25 cellular contexts compared by ENCODE assay signal in the genomic region with DNA sequence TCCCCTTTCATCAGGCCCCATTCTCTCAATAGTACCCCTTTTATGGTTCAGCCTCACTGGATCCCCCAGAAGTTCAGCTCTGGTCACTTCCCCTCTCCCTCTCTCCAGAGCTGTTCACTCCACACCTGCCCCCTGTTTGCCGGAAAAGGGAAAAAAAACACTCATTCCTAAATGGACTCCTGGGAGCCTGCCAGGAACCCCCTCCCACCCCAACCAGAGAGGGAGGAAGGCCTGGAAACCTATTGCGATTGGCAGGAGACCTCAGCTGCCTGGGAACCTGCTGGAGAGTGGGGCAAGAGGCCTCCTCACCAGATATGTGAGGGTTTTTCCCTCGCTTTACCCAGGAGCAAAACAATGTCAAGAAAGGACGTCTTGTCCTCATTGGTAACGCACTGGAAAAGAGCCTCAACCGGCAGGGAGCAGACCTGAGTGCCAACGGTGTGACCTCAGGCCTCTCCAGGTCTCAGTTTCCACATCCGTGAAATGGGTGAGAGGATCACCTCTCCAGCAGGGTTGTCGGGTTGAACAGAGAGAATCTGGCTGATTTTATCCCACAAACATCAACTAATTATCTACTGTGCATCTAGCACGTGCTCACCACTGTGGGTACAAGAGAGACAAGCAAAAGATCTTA. TPM values are rescaled to one million over a fixed set of nuclear protein-coding genes. Genes with fewer than 3 reads are reported as not detected.
DNase-seq lines count a peak whose midpoint lies in the region; ATAC-seq and TF ChIP-seq lines count a peak whose summit lies in the region.
"Had no signal": no experiment of that assay in that cellular context is flagged by ENCODE, and none has a peak within 500 bp of the region (broad histone marks: within the 10 kb centered on the region; RNA-seq: fewer than 3 reads in every experiment).

No MANE protein-coding gene starts in this region.

- peaks cover 0 to 2% of the 10 kb centered on the region in 2 donors for H3K36me3 Mint-ChIP-seq in CD4-positive, alpha-beta memory T cell
- peaks cover 4% of the 10 kb centered on the region for H3K36me3 Mint-ChIP-seq in activated T-helper 17 cell treated with anti-CD3 and anti-CD28 coated beads, Interleukin-2, amount 50 U/mL, for 72 hours (ENCODE audit: low read depth)
- H3K36me3 Mint-ChIP-seq: IgD-negative memory B cell; natural killer cell treated with Interleukin-12 subunit alpha and Interleukin-12 subunit beta and Interleukin-15 and Interleukin-18, amount 100 ng/mL, for 72 hours; type B pancreatic cell had no signal

- no peak for TF ChIP-seq CTCF in BE2C (IDR thresholded peaks at IDR 0.05; ENCODE audit: low read depth, low read length)

- CTCF ChIA-PET in CD4-positive, alpha-beta memory T cell (lab: Charles Lee; ENCODE audit: partially characterized antibody): interaction anchor here (1.1 to 2.1 kb wide), 5 partner anchors 13 to 113 kb away, joined by 4 to 8 read pairs (median 5); no protein-coding TSS in a partner anchor

- POLR2A ChIA-PET in CD4-positive, alpha-beta memory T cell (lab: Charles Lee; ENCODE audit: partially characterized antibody): no interaction called here

- H3K4me1 ChIP-seq in BE2C: peaks cover 21% of the 10 kb centered on the region
- peaks cover 61% of the 10 kb centered on the region for H3K4me1 ChIP-seq in CD4-positive, alpha-beta memory T cell (ENCODE audit: insufficient read depth, low read length)

- no peaks in the 10 kb centered on the region for H3K9me3 ChIP-seq in BE2C
- H3K9me3 ChIP-seq in CD4-positive, alpha-beta memory T cell (ENCODE audit: control insufficient read depth in 1 of 2, low read length in 2 of 2): no peaks in the 10 kb centered on the region
- H3K9me3 ChIP-seq: gastroesophageal sphincter, stomach had no signal

- no peak overlapping the region for H3K27ac ChIP-seq in CD4-positive, alpha-beta memory T cell (ENCODE audit: low read depth, low read length)
- H3K27ac ChIP-seq: gastroesophageal sphincter, stomach had no signal

- no peak for ATAC-seq in activated T-helper 17 cell treated with anti-CD3 and anti-CD28 coated beads, Interleukin-2, amount 50 U/mL, for 72 hours (replicated peaks)
- no peak for ATAC-seq in GM21737 (IDR thresholded peaks at IDR 0.05; ENCODE audit: unreplicated experiment)
- ATAC-seq in GM19324 (IDR thresholded peaks at IDR 0.05; ENCODE audit: low FRiP score, unreplicated experiment): no peak
- ATAC-seq: esophagus mucosa; gastroesophageal sphincter; natural killer cell treated with Interleukin-12 subunit alpha and Interleukin-12 subunit beta and Interleukin-15 and Interleukin-18, amount 100 ng/mL, for 72 hours had no signal

- peaks cover 18 to 36% (median 20%) of the 10 kb centered on the region in 4 donors for H3K4me1 Mint-ChIP-seq in CD4-positive, alpha-beta memory T cell
- peaks cover 8% of the 10 kb centered on the region for H3K4me1 Mint-ChIP-seq in activated T-helper 17 cell treated with anti-CD3 and anti-CD28 coated beads, Interleukin-2, amount 50 U/mL, for 72 hours

- intact Hi-C loops in CD4-positive, alpha-beta memory T cell (cut with micrococcal nuclease): no loop called here

- no peak overlapping the region for H3K4me3 ChIP-seq in BE2C (ENCODE audit: low read depth, low read length)
- H3K4me3 ChIP-seq in CD4-positive, alpha-beta memory T cell (ENCODE audit: low read length in 2 of 2): no peak overlapping the region
- H3K4me3 ChIP-seq: gastroesophageal sphincter, stomach had no signal

- no peaks in the 10 kb centered on the region for H3K36me3 ChIP-seq in BE2C
- no peaks in the 10 kb centered on the region for H3K36me3 ChIP-seq in CD4-positive, alpha-beta memory T cell (ENCODE audit: insufficient read depth, low read length)
- H3K36me3 ChIP-seq: gastroesophageal sphincter, stomach had no signal

- peak overlapping the region in 2 of 8 donors; percentile 10 to 17 for H3K4me3 Mint-ChIP-seq in CD4-positive, alpha-beta memory T cell
- H3K4me3 Mint-ChIP-seq in activated T-helper 17 cell treated with anti-CD3 and anti-CD28 coated beads, Interleukin-2, amount 50 U/mL, for 72 hours: peak overlapping the region; percentile 31
- H3K4me3 Mint-ChIP-seq: activated CD4-positive, alpha-beta memory T cell treated with anti-CD3 and anti-CD28 coated beads, Interleukin-2, amount 10 ng/mL, durations not matched to agents 7 days and 5 days; activated naive CD4-positive, alpha-beta T cell treated with anti-CD3 and anti-CD28 coated beads for 36 hours; natural killer cell treated with Interleukin-12 subunit alpha and Interleukin-12 subunit beta and Interleukin-15 and Interleukin-18, amount 100 ng/mL, for 72 hours; type B pancreatic cell had no signal

- H3K27me3 ChIP-seq in BE2C: peaks cover 7% of the 10 kb centered on the region
- H3K27me3 ChIP-seq in CD4-positive, alpha-beta memory T cell (ENCODE audit: insufficient read depth, low read length): no peaks in the 10 kb centered on the region

- H3K27me3 Mint-ChIP-seq in CD4-positive, alpha-beta memory T cell: no peaks in the 10 kb centered on the region
- no peaks in the 10 kb centered on the region for H3K27me3 Mint-ChIP-seq in activated T-helper 17 cell treated with anti-CD3 and anti-CD28 coated beads, Interleukin-2, amount 50 U/mL, for 72 hours

- H3K27ac Mint-ChIP-seq in CD4-positive, alpha-beta memory T cell: peak overlapping the region in 4 of 7 donors; percentile 36 to 75 (median 62)
- H3K27ac Mint-ChIP-seq in activated T-helper 17 cell treated with anti-CD3 and anti-CD28 coated beads, Interleukin-2, amount 50 U/mL, for 72 hours: no peak overlapping the region
- H3K27ac Mint-ChIP-seq: activated CD4-positive, alpha-beta memory T cell treated with anti-CD3 and anti-CD28 coated beads, Interleukin-2, amount 10 ng/mL, durations not matched to agents 7 days and 5 days; activated naive CD4-positive, alpha-beta T cell treated with anti-CD3 and anti-CD28 coated beads for 36 hours; natural killer cell treated with Interleukin-12 subunit alpha and Interleukin-12 subunit beta and Interleukin-15 and Interleukin-18, amount 100 ng/mL, for 72 hours; progenitor cell of endocrine pancreas; type B pancreatic cell had no signal

- DNase-seq in BE2C (peak; percentile 65), NCI-H1105 treated with DMSO at 0.1 percent for 48 hours (lab: John Stamatoyannopoulos, UW) (peak; percentile 59), SW 1271 (lab: John Stamatoyannopoulos, UW) (no peak), DMS 273 treated with DMSO at 0.1 percent for 48 hours (lab: John Stamatoyannopoulos, UW) (no peak)
- no peak for DNase-seq in CD4-positive, alpha-beta memory T cell
- DNase-seq: activated CD4-positive, alpha-beta memory T cell treated with anti-CD3 and anti-CD28 coated beads, Interleukin-2, amount 10 ng/mL, durations not matched to agents 7 days and 5 days; activated naive CD4-positive, alpha-beta T cell treated with anti-CD3 and anti-CD28 coated beads for 36 hours; activated T-cell treated with anti-CD3 and anti-CD28 coated beads, Interleukin-2, amount 50 U/mL, for 1 hour; aorta; central memory CD4-positive, alpha-beta T cell; mesendoderm; Right ventricle myocardium superior; stimulated activated CD4-positive, alpha-beta T cell treated with anti-CD3 and anti-CD28 coated beads, Interleukin-2, amount 100 ng/mL, for 48 hours; stomach; WERI-Rb-1 had no signal

- no peaks in the 10 kb centered on the region for H3K9me3 Mint-ChIP-seq in CD4-positive, alpha-beta memory T cell
- no peaks in the 10 kb centered on the region for H3K9me3 Mint-ChIP-seq in activated T-helper 17 cell treated with anti-CD3 and anti-CD28 coated beads, Interleukin-2, amount 50 U/mL, for 72 hours
- H3K9me3 Mint-ChIP-seq: activated CD4-positive, alpha-beta memory T cell treated with anti-CD3 and anti-CD28 coated beads, Interleukin-2, amount 10 ng/mL, durations not matched to agents 7 days and 5 days; activated naive CD4-positive, alpha-beta T cell treated with anti-CD3 and anti-CD28 coated beads for 36 hours; IgD-negative memory B cell; natural killer cell treated with Interleukin-12 subunit alpha and Interleukin-12 subunit beta and Interleukin-15 and Interleukin-18, amount 100 ng/mL, for 72 hours; type B pancreatic cell had no signal

RNA-seq across cellular contexts. Expression of a gene that starts 4.6 kb away (rescaled TPM):
- 11.9 TPM for polyA plus RNA-seq in BE2C (2012; ENCODE audit: insufficient read depth, insufficient read length, low read depth)
- total RNA-seq in CD4-positive, alpha-beta memory T cell: 1 to 10 TPM; 7.0 to 7.5 TPM
- 1 to 10 TPM in 1 of 2 donors, under 1 TPM in 1; 0.30 to 4.1 TPM for polyA plus RNA-seq in CD4-positive, alpha-beta memory T cell
- total RNA-seq in activated T-helper 17 cell treated with anti-CD3 and anti-CD28 coated beads, Interleukin-2, amount 50 U/mL, for 72 hours: 10 to 100 TPM; 13.2 to 17.4 TPM
- total RNA-seq: T-helper 2 cell treated with Interferon-gamma antibody and Interleukin-4, amounts not matched to agents 100 ng/mL and 5 ng/mL, for 36 hours had no signal

Comparison
In these comparisons a context has a peak if more than half of its experiments do, and no peak if none do; other contexts are left out.
1. DNase-seq: peak in BE2C (single experiment) and NCI-H1105 treated with DMSO at 0.1 percent for 48 hours (single experiment); none in CD4-positive, alpha-beta memory T cell (0 of 5), SW 1271 (0 of 2) and DMS 273 treated with DMSO at 0.1 percent for 48 hours (single experiment).